In the genomic region with DNA sequence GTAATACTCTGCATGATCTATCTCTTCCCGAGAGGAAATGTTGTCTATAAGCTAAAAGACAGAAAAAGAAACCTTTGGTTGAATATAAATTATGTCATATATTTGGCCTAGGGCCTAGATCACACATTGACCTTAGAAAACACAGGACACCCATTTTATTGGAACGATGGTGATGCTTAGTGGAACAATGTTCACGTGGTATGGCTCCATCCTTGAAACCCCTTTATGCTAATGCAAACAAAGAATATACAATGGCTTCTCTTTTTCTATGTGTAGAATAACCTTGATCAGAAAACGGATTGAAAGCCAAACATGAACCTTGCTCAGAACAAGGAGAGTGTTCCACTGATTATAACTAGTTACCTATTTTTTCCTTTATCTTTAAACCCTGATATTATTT, we compare ENCODE assay signal across 1 cellular context.
A peak's percentile ranks its signal among the peaks of the same experiment; 100 is the strongest.
TF ChIP-seq lines count a peak whose summit lies in the region.

No MANE protein-coding gene starts in this region.

TF ChIP-seq in HepG2, 621 proteins besides CTCF, POLR2A, EP300 and RAD21 (continued from another document and continues in another):
- TF ChIP-seq, protein P1, sequence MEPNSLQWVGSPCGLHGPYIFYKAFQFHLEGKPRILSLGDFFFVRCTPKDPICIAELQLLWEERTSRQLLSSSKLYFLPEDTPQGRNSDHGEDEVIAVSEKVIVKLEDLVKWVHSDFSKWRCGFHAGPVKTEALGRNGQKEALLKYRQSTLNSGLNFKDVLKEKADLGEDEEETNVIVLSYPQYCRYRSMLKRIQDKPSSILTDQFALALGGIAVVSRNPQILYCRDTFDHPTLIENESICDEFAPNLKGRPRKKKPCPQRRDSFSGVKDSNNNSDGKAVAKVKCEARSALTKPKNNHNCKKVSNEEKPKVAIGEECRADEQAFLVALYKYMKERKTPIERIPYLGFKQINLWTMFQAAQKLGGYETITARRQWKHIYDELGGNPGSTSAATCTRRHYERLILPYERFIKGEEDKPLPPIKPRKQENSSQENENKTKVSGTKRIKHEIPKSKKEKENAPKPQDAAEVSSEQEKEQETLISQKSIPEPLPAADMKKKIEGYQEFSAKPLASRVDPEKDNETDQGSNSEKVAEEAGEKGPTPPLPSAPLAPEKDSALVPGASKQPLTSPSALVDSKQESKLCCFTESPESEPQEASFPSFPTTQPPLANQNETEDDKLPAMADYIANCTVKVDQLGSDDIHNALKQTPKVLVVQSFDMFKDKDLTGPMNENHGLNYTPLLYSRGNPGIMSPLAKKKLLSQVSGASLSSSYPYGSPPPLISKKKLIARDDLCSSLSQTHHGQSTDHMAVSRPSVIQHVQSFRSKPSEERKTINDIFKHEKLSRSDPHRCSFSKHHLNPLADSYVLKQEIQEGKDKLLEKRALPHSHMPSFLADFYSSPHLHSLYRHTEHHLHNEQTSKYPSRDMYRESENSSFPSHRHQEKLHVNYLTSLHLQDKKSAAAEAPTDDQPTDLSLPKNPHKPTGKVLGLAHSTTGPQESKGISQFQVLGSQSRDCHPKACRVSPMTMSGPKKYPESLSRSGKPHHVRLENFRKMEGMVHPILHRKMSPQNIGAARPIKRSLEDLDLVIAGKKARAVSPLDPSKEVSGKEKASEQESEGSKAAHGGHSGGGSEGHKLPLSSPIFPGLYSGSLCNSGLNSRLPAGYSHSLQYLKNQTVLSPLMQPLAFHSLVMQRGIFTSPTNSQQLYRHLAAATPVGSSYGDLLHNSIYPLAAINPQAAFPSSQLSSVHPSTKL (CRISPR knock-in tag; IDR thresholded peaks at IDR 0.05), result peak; percentile 93
- TF ChIP-seq ATF7 (IDR thresholded peaks at IDR 0.05) (0 out of 2 replicates have a peak, but pooled peaks have one; percentile 5), ATF7 (CRISPR knock-in tag; IDR thresholded peaks at IDR 0.05) (no peak), JUNB (CRISPR knock-in tag; IDR thresholded peaks at IDR 0.05; ENCODE audit: borderline replicate concordance) (no peak), ZNF629 (CRISPR knock-in tag; conservative IDR thresholded peaks at IDR 0.05) (peak; percentile 93), HMG20B (CRISPR knock-in tag; conservative IDR thresholded peaks at IDR 0.05) (no peak), ISL2 (CRISPR knock-in tag; IDR thresholded peaks at IDR 0.05) (peak; percentile 72; the same call in 1 of the 2 replicates), NFIC (IDR thresholded peaks at IDR 0.05; ENCODE audit: low read length) (peak; percentile 55; the same call in 1 of the 2 replicates), MATR3 (CRISPR knock-in tag; IDR thresholded peaks at IDR 0.05) (no peak), PHF5A (CRISPR knock-in tag; IDR thresholded peaks at IDR 0.05; ENCODE audit: low read depth, unreplicated experiment) (no peak), ZFY (CRISPR knock-in tag; IDR thresholded peaks at IDR 0.05) (no peak; the same call in 1 of the 2 replicates), HNRNPL (IDR thresholded peaks at IDR 0.05; ENCODE audit: low read depth, low read length) (no peak), POGZ (CRISPR knock-in tag; IDR thresholded peaks at IDR 0.05) (peak; percentile 70; the same call in 1 of the 2 replicates), ZBTB1 (CRISPR knock-in tag; IDR thresholded peaks at IDR 0.05; ENCODE audit: borderline replicate concordance) (no peak), CENPX (CRISPR knock-in tag; IDR thresholded peaks at IDR 0.05) (no peak), CREM (IDR thresholded peaks at IDR 0.05) (peak; percentile 60; the same call in 1 of the 2 replicates), CREM (CRISPR knock-in tag; IDR thresholded peaks at IDR 0.05) (no peak), SMAD3 (CRISPR knock-in tag; IDR thresholded peaks at IDR 0.05) (0 out of 2 replicates have a peak, but pooled peaks have one; percentile 24), PLRG1 (conservative IDR thresholded peaks at IDR 0.05) (no peak), MED1 (CRISPR knock-in tag; IDR thresholded peaks at IDR 0.05) (peak; percentile 62; the same call in 1 of the 2 replicates), ZNF672 (CRISPR knock-in tag; IDR thresholded peaks at IDR 0.05) (no peak), TCF7 (IDR thresholded peaks at IDR 0.05; ENCODE audit: low read depth) (0 out of 2 replicates have a peak, but pooled peaks have one; percentile 30), ZSCAN21 (CRISPR knock-in tag; IDR thresholded peaks at IDR 0.05; ENCODE audit: borderline replicate concordance) (no peak), SNRNP70 (IDR thresholded peaks at IDR 0.05; ENCODE audit: low read depth, low read length) (no peak), MAFG (CRISPR knock-in tag; IDR thresholded peaks at IDR 0.05) (no peak), SP5 (CRISPR knock-in tag; IDR thresholded peaks at IDR 0.05; ENCODE audit: borderline replicate concordance, low read depth) (0 out of 2 replicates have a peak, but pooled peaks have one; percentile 12), BCL6 (CRISPR knock-in tag; IDR thresholded peaks at IDR 0.05) (peak; percentile 65), HNF4A (CRISPR knock-in tag; IDR thresholded peaks at IDR 0.05) (peak; percentile 77), HMG20A (CRISPR knock-in tag; IDR thresholded peaks at IDR 0.05; ENCODE audit: borderline replicate concordance) (peak; percentile 60; the same call in 1 of the 2 replicates), ZFX (CRISPR knock-in tag; IDR thresholded peaks at IDR 0.05; ENCODE audit: low read depth) (peak; percentile 42; the same call in 1 of the 2 replicates), GTF2F1 (IDR thresholded peaks at IDR 0.05; ENCODE audit: low read length) (no peak), FOXA3 (CRISPR knock-in tag; IDR thresholded peaks at IDR 0.05) (peak; percentile 83), CBX1 (IDR thresholded peaks at IDR 0.05; ENCODE audit: low read depth) (no peak), FOXP1 (IDR thresholded peaks at IDR 0.05) (no peak), FOXP1 (CRISPR knock-in tag; IDR thresholded peaks at IDR 0.05) (peak; percentile 9; the same call in 1 of the 2 replicates), ESRRA (CRISPR knock-in tag; IDR thresholded peaks at IDR 0.05; ENCODE audit: low read depth) (no peak), ZNF451 (CRISPR knock-in tag; IDR thresholded peaks at IDR 0.05) (no peak), PITX1 (CRISPR knock-in tag; IDR thresholded peaks at IDR 0.05) (no peak), RBFOX2 (IDR thresholded peaks at IDR 0.05; ENCODE audit: low read depth, low read length) (no peak), RCOR2 (CRISPR knock-in tag; IDR thresholded peaks at IDR 0.05) (peak; percentile 86), ZNF644 (CRISPR knock-in tag; IDR thresholded peaks at IDR 0.05; ENCODE audit: low read depth) (peak; percentile 81), ZMYM3 (CRISPR knock-in tag; IDR thresholded peaks at IDR 0.05) (no peak), NCOA1 (CRISPR knock-in tag; IDR thresholded peaks at IDR 0.05) (no peak), ZNF124 (CRISPR knock-in tag; IDR thresholded peaks at IDR 0.05) (peak; percentile 42; the same call in 1 of the 2 replicates)
- TF ChIP-seq, protein P2, sequence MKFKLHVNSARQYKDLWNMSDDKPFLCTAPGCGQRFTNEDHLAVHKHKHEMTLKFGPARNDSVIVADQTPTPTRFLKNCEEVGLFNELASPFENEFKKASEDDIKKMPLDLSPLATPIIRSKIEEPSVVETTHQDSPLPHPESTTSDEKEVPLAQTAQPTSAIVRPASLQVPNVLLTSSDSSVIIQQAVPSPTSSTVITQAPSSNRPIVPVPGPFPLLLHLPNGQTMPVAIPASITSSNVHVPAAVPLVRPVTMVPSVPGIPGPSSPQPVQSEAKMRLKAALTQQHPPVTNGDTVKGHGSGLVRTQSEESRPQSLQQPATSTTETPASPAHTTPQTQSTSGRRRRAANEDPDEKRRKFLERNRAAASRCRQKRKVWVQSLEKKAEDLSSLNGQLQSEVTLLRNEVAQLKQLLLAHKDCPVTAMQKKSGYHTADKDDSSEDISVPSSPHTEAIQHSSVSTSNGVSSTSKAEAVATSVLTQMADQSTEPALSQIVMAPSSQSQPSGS (CRISPR knock-in tag; IDR thresholded peaks at IDR 0.05), result peak; percentile 83
- TF ChIP-seq, protein P3, sequence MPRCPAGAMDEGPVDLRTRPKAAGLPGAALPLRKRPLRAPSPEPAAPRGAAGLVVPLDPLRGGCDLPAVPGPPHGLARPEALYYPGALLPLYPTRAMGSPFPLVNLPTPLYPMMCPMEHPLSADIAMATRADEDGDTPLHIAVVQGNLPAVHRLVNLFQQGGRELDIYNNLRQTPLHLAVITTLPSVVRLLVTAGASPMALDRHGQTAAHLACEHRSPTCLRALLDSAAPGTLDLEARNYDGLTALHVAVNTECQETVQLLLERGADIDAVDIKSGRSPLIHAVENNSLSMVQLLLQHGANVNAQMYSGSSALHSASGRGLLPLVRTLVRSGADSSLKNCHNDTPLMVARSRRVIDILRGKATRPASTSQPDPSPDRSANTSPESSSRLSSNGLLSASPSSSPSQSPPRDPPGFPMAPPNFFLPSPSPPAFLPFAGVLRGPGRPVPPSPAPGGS (CRISPR knock-in tag; IDR thresholded peaks at IDR 0.05), result no peak
- TF ChIP-seq, protein P4, sequence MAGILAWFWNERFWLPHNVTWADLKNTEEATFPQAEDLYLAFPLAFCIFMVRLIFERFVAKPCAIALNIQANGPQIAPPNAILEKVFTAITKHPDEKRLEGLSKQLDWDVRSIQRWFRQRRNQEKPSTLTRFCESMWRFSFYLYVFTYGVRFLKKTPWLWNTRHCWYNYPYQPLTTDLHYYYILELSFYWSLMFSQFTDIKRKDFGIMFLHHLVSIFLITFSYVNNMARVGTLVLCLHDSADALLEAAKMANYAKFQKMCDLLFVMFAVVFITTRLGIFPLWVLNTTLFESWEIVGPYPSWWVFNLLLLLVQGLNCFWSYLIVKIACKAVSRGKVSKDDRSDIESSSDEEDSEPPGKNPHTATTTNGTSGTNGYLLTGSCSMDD (CRISPR knock-in tag; IDR thresholded peaks at IDR 0.05), result no peak
- TF ChIP-seq, protein P5, sequence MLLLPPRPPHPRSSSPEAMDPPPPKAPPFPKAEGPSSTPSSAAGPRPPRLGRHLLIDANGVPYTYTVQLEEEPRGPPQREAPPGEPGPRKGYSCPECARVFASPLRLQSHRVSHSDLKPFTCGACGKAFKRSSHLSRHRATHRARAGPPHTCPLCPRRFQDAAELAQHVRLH (CRISPR knock-in tag; IDR thresholded peaks at IDR 0.05; ENCODE audit: borderline replicate concordance, low read depth), result no peak
- TF ChIP-seq, protein P6, sequence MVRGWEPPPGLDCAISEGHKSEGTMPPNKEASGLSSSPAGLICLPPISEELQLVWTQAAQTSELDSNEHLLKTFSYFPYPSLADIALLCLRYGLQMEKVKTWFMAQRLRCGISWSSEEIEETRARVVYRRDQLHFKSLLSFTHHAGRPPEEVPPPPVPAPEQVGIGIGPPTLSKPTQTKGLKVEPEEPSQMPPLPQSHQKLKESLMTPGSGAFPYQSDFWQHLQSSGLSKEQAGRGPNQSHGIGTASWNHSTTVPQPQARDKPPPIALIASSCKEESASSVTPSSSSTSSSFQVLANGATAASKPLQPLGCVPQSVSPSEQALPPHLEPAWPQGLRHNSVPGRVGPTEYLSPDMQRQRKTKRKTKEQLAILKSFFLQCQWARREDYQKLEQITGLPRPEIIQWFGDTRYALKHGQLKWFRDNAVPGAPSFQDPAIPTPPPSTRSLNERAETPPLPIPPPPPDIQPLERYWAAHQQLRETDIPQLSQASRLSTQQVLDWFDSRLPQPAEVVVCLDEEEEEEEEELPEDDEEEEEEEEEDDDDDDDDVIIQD (CRISPR knock-in tag; IDR thresholded peaks at IDR 0.05; ENCODE audit: low read depth), result peak; percentile 91
- TF ChIP-seq, protein P7, sequence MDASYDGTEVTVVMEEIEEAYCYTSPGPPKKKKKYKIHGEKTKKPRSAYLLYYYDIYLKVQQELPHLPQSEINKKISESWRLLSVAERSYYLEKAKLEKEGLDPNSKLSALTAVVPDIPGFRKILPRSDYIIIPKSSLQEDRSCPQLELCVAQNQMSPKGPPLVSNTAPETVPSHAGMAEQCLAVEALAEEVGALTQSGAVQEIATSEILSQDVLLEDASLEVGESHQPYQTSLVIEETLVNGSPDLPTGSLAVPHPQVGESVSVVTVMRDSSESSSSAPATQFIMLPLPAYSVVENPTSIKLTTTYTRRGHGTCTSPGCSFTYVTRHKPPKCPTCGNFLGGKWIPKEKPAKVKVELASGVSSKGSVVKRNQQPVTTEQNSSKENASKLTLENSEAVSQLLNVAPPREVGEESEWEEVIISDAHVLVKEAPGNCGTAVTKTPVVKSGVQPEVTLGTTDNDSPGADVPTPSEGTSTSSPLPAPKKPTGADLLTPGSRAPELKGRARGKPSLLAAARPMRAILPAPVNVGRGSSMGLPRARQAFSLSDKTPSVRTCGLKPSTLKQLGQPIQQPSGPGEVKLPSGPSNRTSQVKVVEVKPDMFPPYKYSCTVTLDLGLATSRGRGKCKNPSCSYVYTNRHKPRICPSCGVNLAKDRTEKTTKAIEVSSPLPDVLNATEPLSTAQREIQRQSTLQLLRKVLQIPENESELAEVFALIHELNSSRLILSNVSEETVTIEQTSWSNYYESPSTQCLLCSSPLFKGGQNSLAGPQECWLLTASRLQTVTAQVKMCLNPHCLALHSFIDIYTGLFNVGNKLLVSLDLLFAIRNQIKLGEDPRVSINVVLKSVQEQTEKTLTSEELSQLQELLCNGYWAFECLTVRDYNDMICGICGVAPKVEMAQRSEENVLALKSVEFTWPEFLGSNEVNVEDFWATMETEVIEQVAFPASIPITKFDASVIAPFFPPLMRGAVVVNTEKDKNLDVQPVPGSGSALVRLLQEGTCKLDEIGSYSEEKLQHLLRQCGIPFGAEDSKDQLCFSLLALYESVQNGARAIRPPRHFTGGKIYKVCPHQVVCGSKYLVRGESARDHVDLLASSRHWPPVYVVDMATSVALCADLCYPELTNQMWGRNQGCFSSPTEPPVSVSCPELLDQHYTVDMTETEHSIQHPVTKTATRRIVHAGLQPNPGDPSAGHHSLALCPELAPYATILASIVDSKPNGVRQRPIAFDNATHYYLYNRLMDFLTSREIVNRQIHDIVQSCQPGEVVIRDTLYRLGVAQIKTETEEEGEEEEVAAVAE (CRISPR knock-in tag; IDR thresholded peaks at IDR 0.05; ENCODE audit: borderline replicate concordance), result peak; percentile 65; the same call in 1 of the 2 replicates
- TF ChIP-seq, protein P8, sequence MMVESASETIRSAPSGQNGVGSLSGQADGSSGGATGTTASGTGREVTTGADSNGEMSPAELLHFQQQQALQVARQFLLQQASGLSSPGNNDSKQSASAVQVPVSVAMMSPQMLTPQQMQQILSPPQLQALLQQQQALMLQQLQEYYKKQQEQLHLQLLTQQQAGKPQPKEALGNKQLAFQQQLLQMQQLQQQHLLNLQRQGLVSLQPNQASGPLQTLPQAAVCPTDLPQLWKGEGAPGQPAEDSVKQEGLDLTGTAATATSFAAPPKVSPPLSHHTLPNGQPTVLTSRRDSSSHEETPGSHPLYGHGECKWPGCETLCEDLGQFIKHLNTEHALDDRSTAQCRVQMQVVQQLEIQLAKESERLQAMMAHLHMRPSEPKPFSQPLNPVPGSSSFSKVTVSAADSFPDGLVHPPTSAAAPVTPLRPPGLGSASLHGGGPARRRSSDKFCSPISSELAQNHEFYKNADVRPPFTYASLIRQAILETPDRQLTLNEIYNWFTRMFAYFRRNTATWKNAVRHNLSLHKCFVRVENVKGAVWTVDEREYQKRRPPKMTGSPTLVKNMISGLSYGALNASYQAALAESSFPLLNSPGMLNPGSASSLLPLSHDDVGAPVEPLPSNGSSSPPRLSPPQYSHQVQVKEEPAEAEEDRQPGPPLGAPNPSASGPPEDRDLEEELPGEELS (CRISPR knock-in tag; IDR thresholded peaks at IDR 0.05), result peak; percentile 64; the same call in 1 of the 2 replicates
- TF ChIP-seq, protein P9, sequence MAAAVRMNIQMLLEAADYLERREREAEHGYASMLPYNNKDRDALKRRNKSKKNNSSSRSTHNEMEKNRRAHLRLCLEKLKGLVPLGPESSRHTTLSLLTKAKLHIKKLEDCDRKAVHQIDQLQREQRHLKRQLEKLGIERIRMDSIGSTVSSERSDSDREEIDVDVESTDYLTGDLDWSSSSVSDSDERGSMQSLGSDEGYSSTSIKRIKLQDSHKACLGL (CRISPR knock-in tag; IDR thresholded peaks at IDR 0.05), result no peak
